1 cellular context compared by ENCODE assay signal in the genomic region with DNA sequence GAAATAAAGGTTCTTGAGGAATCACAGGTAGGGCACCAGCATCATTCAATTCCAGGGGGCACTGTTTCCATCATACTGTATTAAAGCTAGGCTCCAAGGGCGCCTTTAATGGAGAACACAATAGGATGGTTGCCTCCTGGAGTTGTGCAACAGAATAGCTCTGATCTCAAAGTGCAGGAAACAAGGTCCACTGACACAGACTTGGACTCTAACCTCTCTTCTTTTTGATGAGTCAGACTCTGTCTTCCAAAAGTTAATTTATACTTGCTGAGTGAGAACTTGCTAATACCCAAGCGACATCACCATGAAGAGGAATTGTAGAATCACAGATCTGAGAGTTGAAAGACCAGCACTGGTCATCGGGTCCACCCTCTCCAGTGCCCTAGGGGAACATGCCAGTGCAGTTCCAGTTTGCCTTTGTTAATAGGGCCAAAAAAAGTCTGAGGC.
A peak's percentile ranks its signal among the peaks of the same experiment; 100 is the strongest.
TF ChIP-seq lines count a peak whose summit lies in the region.

No MANE protein-coding gene starts in this region.

TF ChIP-seq in HCT116, 20 proteins besides CTCF, POLR2A, EP300 and RAD21 (continued from another document):
- TF ChIP-seq REST (IDR thresholded peaks at IDR 0.05; ENCODE audit: low read depth) (no peak), SIN3A (IDR thresholded peaks at IDR 0.05; ENCODE audit: low read depth) (0 out of 2 replicates have a peak, but pooled peaks have one; percentile 47), MAX (IDR thresholded peaks at IDR 0.05) (peak; percentile 24; the same call in 1 of the 2 replicates), YY1 (IDR thresholded peaks at IDR 0.05; ENCODE audit: extremely low read depth, insufficient replicate concordance, low read depth, low read length) (peak; percentile 15), POLR2AphosphoS5 (IDR thresholded peaks at IDR 0.05; ENCODE audit: low read depth, low read length) (no peak), EZH2 (IDR thresholded peaks at IDR 0.05) (no peak), SP1 (IDR thresholded peaks at IDR 0.05; ENCODE audit: low read depth) (peak; percentile 42), EZH2phosphoT487 (IDR thresholded peaks at IDR 0.05; ENCODE audit: borderline replicate concordance) (no peak), CEBPB (IDR thresholded peaks at IDR 0.05; ENCODE audit: low read depth) (peak; percentile 91)
- TF ChIP-seq, protein P1, sequence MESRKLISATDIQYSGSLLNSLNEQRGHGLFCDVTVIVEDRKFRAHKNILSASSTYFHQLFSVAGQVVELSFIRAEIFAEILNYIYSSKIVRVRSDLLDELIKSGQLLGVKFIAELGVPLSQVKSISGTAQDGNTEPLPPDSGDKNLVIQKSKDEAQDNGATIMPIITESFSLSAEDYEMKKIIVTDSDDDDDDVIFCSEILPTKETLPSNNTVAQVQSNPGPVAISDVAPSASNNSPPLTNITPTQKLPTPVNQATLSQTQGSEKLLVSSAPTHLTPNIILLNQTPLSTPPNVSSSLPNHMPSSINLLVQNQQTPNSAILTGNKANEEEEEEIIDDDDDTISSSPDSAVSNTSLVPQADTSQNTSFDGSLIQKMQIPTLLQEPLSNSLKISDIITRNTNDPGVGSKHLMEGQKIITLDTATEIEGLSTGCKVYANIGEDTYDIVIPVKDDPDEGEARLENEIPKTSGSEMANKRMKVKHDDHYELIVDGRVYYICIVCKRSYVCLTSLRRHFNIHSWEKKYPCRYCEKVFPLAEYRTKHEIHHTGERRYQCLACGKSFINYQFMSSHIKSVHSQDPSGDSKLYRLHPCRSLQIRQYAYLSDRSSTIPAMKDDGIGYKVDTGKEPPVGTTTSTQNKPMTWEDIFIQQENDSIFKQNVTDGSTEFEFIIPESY (IDR thresholded peaks at IDR 0.05; ENCODE audit: extremely low read depth, insufficient replicate concordance, low read length): no peak
- TF ChIP-seq, protein P2, sequence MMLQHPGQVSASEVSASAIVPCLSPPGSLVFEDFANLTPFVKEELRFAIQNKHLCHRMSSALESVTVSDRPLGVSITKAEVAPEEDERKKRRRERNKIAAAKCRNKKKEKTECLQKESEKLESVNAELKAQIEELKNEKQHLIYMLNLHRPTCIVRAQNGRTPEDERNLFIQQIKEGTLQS (IDR thresholded peaks at IDR 0.05): no peak
